In genomic region chr1:58779837-58780585, GRCh38 we compare ENCODE assay signal across 8 cellular contexts. TPM values are rescaled to one million over a fixed set of nuclear protein-coding genes. Genes with fewer than 3 reads are reported as not detected.
DNase-seq lines count a peak whose midpoint lies in the region; FAIRE-seq and TF ChIP-seq lines count a peak whose summit lies in the region.

No MANE protein-coding gene starts in this region.

- DNase-seq in DMS53 treated with DMSO at 0.1 percent for 48 hours (lab: John Stamatoyannopoulos, UW; ENCODE audit: unreplicated experiment) (peak; percentile 96), NCI-H2029 (lab: John Stamatoyannopoulos, UW) (peak; percentile 100), astrocyte of the cerebellum (ENCODE audit: low read depth) (no peak), keratinocyte (ENCODE audit: low read depth, low spot score) (no peak), NCI-H524 treated with DMSO at 0.1 percent for 48 hours (lab: John Stamatoyannopoulos, UW) (no peak), OCI-M1 (lab: John Stamatoyannopoulos, UW) (no peak)
- DNase-seq in stimulated activated CD4-positive, alpha-beta T cell treated with anti-CD3 and anti-CD28 coated beads, Interleukin-4, amount 100 ng/mL, for 4 hours, result no peak

- H3K27ac ChIP-seq in keratinocyte (ENCODE audit: control insufficient read depth, insufficient read depth, low read length) (peak overlapping the region; percentile 90), stomach smooth muscle (ENCODE audit: low read length) (peak overlapping the region; percentile 99)

- H3K27me3 ChIP-seq in keratinocyte (ENCODE audit: control insufficient read depth, extremely low read depth, insufficient read depth, low read length), result no peaks in the 10 kb centered on the region
- no peaks in the 10 kb centered on the region for H3K27me3 ChIP-seq in stomach smooth muscle (ENCODE audit: control insufficient read depth in 1 of 2, insufficient read depth in 2 of 2, low read length in 2 of 2)

- H3K4me1 ChIP-seq in keratinocyte (ENCODE audit: control insufficient read depth, extremely low read depth, insufficient read depth, low read length) (peaks cover 13% of the 10 kb centered on the region), stomach smooth muscle (ENCODE audit: control insufficient read depth, insufficient read depth, low read length) (peaks cover 7% of the 10 kb centered on the region)

- peaks cover 31% of the 10 kb centered on the region for H3K79me2 ChIP-seq in keratinocyte (ENCODE audit: control insufficient read depth, insufficient read depth, low read length)

- TF ChIP-seq CTCF in astrocyte of the cerebellum (IDR thresholded peaks at IDR 0.05; ENCODE audit: low read depth, low read length, missing control alignments), result no peak
- no peak for TF ChIP-seq CTCF in keratinocyte (optimal IDR thresholded peaks at IDR 0.05 in 1 of 3, IDR thresholded peaks at IDR 0.05 in 1 of 3, conservative IDR thresholded peaks at IDR 0.05 in 1 of 3; ENCODE audit: extremely low read depth in 1 of 3, insufficient read depth in 2 of 3, low read length in 3 of 3)

- dilution Hi-C loops in keratinocyte (cut with MboI; ENCODE audit: extremely low pct_ligation_motif_present, low sequenced_read_pairs), result no loop called here

- peaks cover 17% of the 10 kb centered on the region for H4K20me1 ChIP-seq in keratinocyte (ENCODE audit: control insufficient read depth, extremely low read depth, insufficient read depth, low read length)

- H2AFZ ChIP-seq in keratinocyte (ENCODE audit: control insufficient read depth, low read length), result no peak overlapping the region

- no peaks in the 10 kb centered on the region for H3K9me1 ChIP-seq in keratinocyte (ENCODE audit: control insufficient read depth, extremely low read depth, insufficient read depth, low read length)

- peak; percentile 84 for FAIRE-seq in keratinocyte (lab: Jason Lieb, UNC)

- H3K4me3 ChIP-seq in astrocyte of the cerebellum (ENCODE audit: low read depth, low read length) (peak overlapping the region; percentile 92), keratinocyte (ENCODE audit: control insufficient read depth in 2 of 3, extremely low read depth in 1 of 3, insufficient read depth in 2 of 3, low read depth in 1 of 3, low read length in 3 of 3) (peak overlapping the region; percentile 89 to 92 (median 91)), stomach smooth muscle (ENCODE audit: low read length in 2 of 2) (peak overlapping the region; percentile 94 to 98)

- H3K9ac ChIP-seq in keratinocyte (ENCODE audit: control insufficient read depth, extremely low read depth, insufficient read depth, low read length) (peak overlapping the region; percentile 100), stomach smooth muscle (ENCODE audit: low read length in 2 of 2) (peak overlapping the region; percentile 52 to 96)

- H3K36me3 ChIP-seq in keratinocyte (ENCODE audit: control insufficient read depth in 2 of 2, extremely low read depth in 1 of 2, insufficient read depth in 2 of 2, low read length in 2 of 2) (peaks cover 3 to 7% of the 10 kb centered on the region in 2 experiments), stomach smooth muscle (ENCODE audit: control insufficient read depth in 2 of 2, insufficient read depth in 2 of 2, low read length in 2 of 2) (peaks cover 0 to 3% of the 10 kb centered on the region in 2 donors)

- H3K9me3 ChIP-seq in keratinocyte (ENCODE audit: control insufficient read depth, low read depth, low read length) (no peaks in the 10 kb centered on the region), stomach smooth muscle (ENCODE audit: control insufficient read depth in 2 of 2, low read length in 2 of 2) (no peaks in the 10 kb centered on the region)

- in situ Hi-C loops in astrocyte of the cerebellum (cut with HindIII; ENCODE audit: low sequenced_read_pairs), result loop anchor here (10.0 kb wide), 1 partner anchor 375 kb away; no protein-coding TSS in a partner anchor

- peak overlapping the region; percentile 94 for H3K4me2 ChIP-seq in keratinocyte (ENCODE audit: control insufficient read depth, extremely low read depth, insufficient read depth, low read depth, low read length)

RNA-seq across cellular contexts. Expression of gene JUN, which starts 3.8 kb away (rescaled TPM):
- polyA plus RNA-seq in keratinocyte, result 31.2 to 83.1 TPM (median 70.1 TPM) in 3 replicates
- 322 TPM for polyA plus RNA-seq in keratinocyte (2011; ENCODE audit: low read depth)
- 20.0 and 37.1 TPM in 2 replicates for polyA plus RNA-seq in keratinocyte (2011; cell fraction: cytosol; rRNA removed)
- polyA plus RNA-seq in keratinocyte (2011; cell fraction: nucleus; rRNA removed), result 170 and 226 TPM in 2 replicates
- 43.2 and 179 TPM in 2 replicates for polyA plus RNA-seq in keratinocyte (2012; ENCODE audit: low replicate concordance)
- 28.4 to 46.4 TPM (median 36.4 TPM) in 3 replicates for polyA minus RNA-seq in keratinocyte
- polyA minus RNA-seq in keratinocyte (2011; cell fraction: cytosol; rRNA and poly(A)+ RNA removed), result 76.4 TPM
- 198 and 206 TPM in 2 replicates for polyA minus RNA-seq in keratinocyte (2011; cell fraction: nucleus; rRNA and poly(A)+ RNA removed)

Comparison
In these comparisons a context has a peak if more than half of its experiments do, and no peak if none do; other contexts are left out.
1. DNase-seq: peak in DMS53 treated with DMSO at 0.1 percent for 48 hours (single experiment) and NCI-H2029 (single experiment); none in astrocyte of the cerebellum (single experiment), keratinocyte (single experiment), stimulated activated CD4-positive, alpha-beta T cell treated with anti-CD3 and anti-CD28 coated beads, Interleukin-4, amount 100 ng/mL, for 4 hours (0 of 2), NCI-H524 treated with DMSO at 0.1 percent for 48 hours (single experiment) and OCI-M1 (single experiment).
2. Peak in every context shown above with its lines, with median percentiles within 50 percentile points of each other: H3K4me3 ChIP-seq.